In the genomic region with DNA sequence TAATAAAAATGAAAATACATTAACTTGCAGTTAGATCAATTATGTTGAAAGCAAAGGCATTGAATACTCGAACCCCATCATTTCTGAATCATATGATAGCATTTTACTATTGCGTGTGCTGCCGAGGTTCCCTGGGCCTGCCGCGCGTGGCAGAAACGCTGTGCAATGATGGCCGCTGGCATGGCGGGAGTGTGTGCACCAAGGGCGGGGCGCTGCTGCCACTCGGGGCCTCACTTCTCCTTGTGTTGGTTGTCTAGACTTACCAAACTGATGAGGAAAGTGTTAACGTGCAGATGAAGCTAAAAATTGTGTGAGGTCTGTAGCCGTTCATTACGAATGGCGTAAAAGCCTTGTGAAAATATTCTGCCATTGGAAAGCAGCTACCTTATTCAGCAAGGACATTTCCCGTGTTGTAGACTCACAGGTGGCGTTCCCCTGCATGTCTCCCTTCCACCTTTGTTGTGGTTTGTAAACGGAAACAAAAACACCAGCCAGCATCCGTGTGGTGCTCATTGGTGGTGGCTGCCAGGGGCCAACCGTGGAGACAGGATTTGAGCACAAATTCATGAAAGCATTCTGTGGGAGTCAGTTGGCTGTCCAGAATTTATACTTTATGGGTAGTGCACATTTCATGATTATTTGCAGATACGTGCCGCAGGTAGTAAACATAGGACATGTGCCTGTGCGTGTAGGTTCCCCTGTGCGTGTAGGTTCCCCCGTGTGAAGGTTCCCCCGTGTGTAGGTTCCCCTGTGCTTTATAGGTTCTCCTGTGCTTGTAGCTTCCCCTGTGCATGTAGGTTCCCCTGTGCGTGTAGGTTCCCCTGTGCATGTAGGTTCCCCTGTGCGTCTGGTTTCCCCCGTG, we compare ENCODE assay signal across 8 cellular contexts. TPM values are rescaled to one million over a fixed set of nuclear protein-coding genes. Genes with fewer than 3 reads are reported as not detected.
DNase-seq lines count a peak whose midpoint lies in the region; ATAC-seq lines count a peak whose summit lies in the region.

No MANE protein-coding gene starts in this region.

- H3K27ac Mint-ChIP-seq in activated naive CD4-positive, alpha-beta T cell treated with anti-CD3 and anti-CD28 coated beads for 36 hours = peak overlapping the region; percentile 91

- ATAC-seq in HG02870 (IDR thresholded peaks at IDR 0.05; ENCODE audit: unreplicated experiment) = no peak

- H3K9me3 Mint-ChIP-seq in activated naive CD4-positive, alpha-beta T cell treated with anti-CD3 and anti-CD28 coated beads for 36 hours = no peaks in the 10 kb centered on the region

- H3K27me3 Mint-ChIP-seq in activated naive CD4-positive, alpha-beta T cell treated with anti-CD3 and anti-CD28 coated beads for 36 hours (ENCODE audit: low read depth) = no peaks in the 10 kb centered on the region

- H3K4me3 ChIP-seq in GM08714 (ENCODE audit: low read length) = peak overlapping the region; percentile 56; the same call in 1 of the 2 replicates

- intact Hi-C loops in activated naive CD4-positive, alpha-beta T cell treated with anti-CD3 and anti-CD28 coated beads for 36 hours (cut with micrococcal nuclease) = loop anchor here (1.0 to 5.0 kb wide), 7 partner anchors 10 to 148 kb away; partner anchors contain the start of genes CERK and TBC1D22A

- H3K36me3 Mint-ChIP-seq in activated naive CD4-positive, alpha-beta T cell treated with anti-CD3 and anti-CD28 coated beads for 36 hours (ENCODE audit: low read depth) = no peaks in the 10 kb centered on the region

- H3K4me1 Mint-ChIP-seq in activated naive CD4-positive, alpha-beta T cell treated with anti-CD3 and anti-CD28 coated beads for 36 hours (ENCODE audit: low read depth) = peaks cover 26% of the 10 kb centered on the region

- CTCF ChIA-PET in activated naive CD4-positive, alpha-beta T cell treated with anti-CD3 and anti-CD28 coated beads for 36 hours (lab: Charles Lee) = no interaction called here

- DNase-seq in T-helper 1 cell (peak; percentile 42 to 88 (median 71)), GF-D8 (lab: John Stamatoyannopoulos, UW) (no peak), NCI-H2227 treated with DMSO at 0.1 percent for 48 hours (lab: John Stamatoyannopoulos, UW) (no peak), AG20443 (ENCODE audit: low spot score) (no peak)
- DNase-seq in activated naive CD4-positive, alpha-beta T cell treated with anti-CD3 and anti-CD28 coated beads for 36 hours = peak; percentile 90
- DNase-seq in stimulated activated CD4-positive, alpha-beta T cell treated with anti-CD3 and anti-CD28 coated beads, Interleukin-15, amount 100 ng/mL, for 24 hours = peak; percentile 74

- H3K4me3 Mint-ChIP-seq in activated naive CD4-positive, alpha-beta T cell treated with anti-CD3 and anti-CD28 coated beads for 36 hours = peak overlapping the region; percentile 85

RNA-seq across cellular contexts. Expression of gene GRAMD4, which starts 5.9 kb away (rescaled TPM):
- total RNA-seq in activated naive CD4-positive, alpha-beta T cell treated with anti-CD3 and anti-CD28 coated beads for 36 hours = 10 to 100 TPM; 34.3 to 35.4 TPM

Comparison
In these comparisons a context has a peak if more than half of its experiments do, and no peak if none do; other contexts are left out.
1. DNase-seq: peak in T-helper 1 cell (5 of 5), activated naive CD4-positive, alpha-beta T cell treated with anti-CD3 and anti-CD28 coated beads for 36 hours (single experiment) and stimulated activated CD4-positive, alpha-beta T cell treated with anti-CD3 and anti-CD28 coated beads, Interleukin-15, amount 100 ng/mL, for 24 hours (single experiment); none in GF-D8 (single experiment), NCI-H2227 treated with DMSO at 0.1 percent for 48 hours (single experiment) and AG20443 (single experiment).